Comparison of ENCODE assay signal across 8 cellular contexts in genomic region chr4:52051615-52052474, GRCh38. TPM values are rescaled to one million over a fixed set of nuclear protein-coding genes. Genes with fewer than 3 reads are reported as not detected.
DNase-seq lines count a peak whose midpoint lies in the region; ATAC-seq and TF ChIP-seq lines count a peak whose summit lies in the region.

No MANE protein-coding gene starts in this region.

- H3F3A ChIP-seq in GM23248 (ENCODE audit: insufficient read depth), result no peaks in the 10 kb centered on the region

- H3K27ac Mint-ChIP-seq in activated CD4-positive, alpha-beta T cell treated with anti-CD3 and anti-CD28 coated beads for 36 hours, result no peak overlapping the region
- H3K27ac Mint-ChIP-seq in activated naive CD8-positive, alpha-beta T cell treated with anti-CD3 and anti-CD28 coated beads, Interleukin-2, amount 50 U/mL, for 24 hours, result no peak overlapping the region

- POLR2A ChIA-PET in activated CD4-positive, alpha-beta T cell treated with anti-CD3 and anti-CD28 coated beads for 36 hours (lab: Charles Lee), result no interaction called here

- H3K4me1 Mint-ChIP-seq in activated CD4-positive, alpha-beta T cell treated with anti-CD3 and anti-CD28 coated beads for 36 hours, result peaks cover 10% of the 10 kb centered on the region
- peaks cover 10% of the 10 kb centered on the region for H3K4me1 Mint-ChIP-seq in activated naive CD8-positive, alpha-beta T cell treated with anti-CD3 and anti-CD28 coated beads, Interleukin-2, amount 50 U/mL, for 24 hours

- H3K4me1 ChIP-seq in GM23248 (ENCODE audit: insufficient read depth) (peaks cover 10% of the 10 kb centered on the region; the same call in 1 of the 2 replicates), heart left ventricle (peaks cover 0 to 19% (median 7%) of the 10 kb centered on the region in 12 donors)

- TF ChIP-seq CTCF in heart left ventricle (IDR thresholded peaks at IDR 0.05), result no peak

- H2AFZ ChIP-seq in GM23248, result peak overlapping the region; percentile 88

- peak overlapping the region; percentile 75 for H3K4me3 ChIP-seq in GM23248
- peak overlapping the region; percentile 39 to 81 (median 64) for H3K4me3 ChIP-seq in heart left ventricle

- in situ Hi-C loops in GM23248 (cut with MboI), result no loop called here

- CTCF ChIA-PET in activated CD4-positive, alpha-beta T cell treated with anti-CD3 and anti-CD28 coated beads for 36 hours (lab: Charles Lee), result interaction anchor here (0.6 kb wide), 1 partner anchor 319 kb away, joined by 3 read pairs; no protein-coding TSS in a partner anchor

- H3K36me3 Mint-ChIP-seq in activated CD4-positive, alpha-beta T cell treated with anti-CD3 and anti-CD28 coated beads for 36 hours (ENCODE audit: low read depth), result no peaks in the 10 kb centered on the region
- no peaks in the 10 kb centered on the region for H3K36me3 Mint-ChIP-seq in activated naive CD8-positive, alpha-beta T cell treated with anti-CD3 and anti-CD28 coated beads, Interleukin-2, amount 50 U/mL, for 24 hours (ENCODE audit: low read depth)

- 8 to 10% methylated on average over 46 of the region's 46 CpGs for WGBS in GM23248 (ENCODE audit: low coverage in 1 of 2, low lambda C conversion rate in 2 of 2, missing lambda C conversion rate in 2 of 2), 2 experiments
- WGBS in heart left ventricle, 4 donors, result 6 to 8% (median 8%) methylated on average over 42 to 46 of the region's 46 CpGs

- peak; percentile 12 for ATAC-seq in activated CD4-positive, alpha-beta T cell treated with anti-CD3 and anti-CD28 coated beads for 36 hours
- no peak for ATAC-seq in activated naive CD8-positive, alpha-beta T cell treated with anti-CD3 and anti-CD28 coated beads, Interleukin-2, amount 50 U/mL, for 24 hours
- peak; percentile 85 to 97 (median 92) for ATAC-seq in heart left ventricle

- intact Hi-C loops in activated CD4-positive, alpha-beta T cell treated with anti-CD3 and anti-CD28 coated beads for 36 hours (cut with DNase I, micrococcal nuclease), result no loop called here
- intact Hi-C loops in heart left ventricle (cut with DNase I), result no loop called here

- H3K27ac ChIP-seq in GM23248 (peak overlapping the region; percentile 73), heart left ventricle (peak overlapping the region; percentile 8 to 80 (median 52))

- H3K4me3 Mint-ChIP-seq in activated CD4-positive, alpha-beta T cell treated with anti-CD3 and anti-CD28 coated beads for 36 hours, result peak overlapping the region; percentile 50
- peak overlapping the region; percentile 61 for H3K4me3 Mint-ChIP-seq in activated naive CD8-positive, alpha-beta T cell treated with anti-CD3 and anti-CD28 coated beads, Interleukin-2, amount 50 U/mL, for 24 hours

- H3K4me2 ChIP-seq in GM23248 (ENCODE audit: unreplicated experiment), result peak overlapping the region; percentile 82

- H3K27me3 Mint-ChIP-seq in activated CD4-positive, alpha-beta T cell treated with anti-CD3 and anti-CD28 coated beads for 36 hours, result peaks cover 60% of the 10 kb centered on the region
- H3K27me3 Mint-ChIP-seq in activated naive CD8-positive, alpha-beta T cell treated with anti-CD3 and anti-CD28 coated beads, Interleukin-2, amount 50 U/mL, for 24 hours, result peaks cover 60% of the 10 kb centered on the region

- H3K9me3 Mint-ChIP-seq in activated CD4-positive, alpha-beta T cell treated with anti-CD3 and anti-CD28 coated beads for 36 hours (ENCODE audit: low read depth), result no peaks in the 10 kb centered on the region
- no peaks in the 10 kb centered on the region for H3K9me3 Mint-ChIP-seq in activated naive CD8-positive, alpha-beta T cell treated with anti-CD3 and anti-CD28 coated beads, Interleukin-2, amount 50 U/mL, for 24 hours

- peaks cover 16% of the 10 kb centered on the region; the same call in 1 of the 2 replicates for H3K79me2 ChIP-seq in GM23248 (ENCODE audit: insufficient read depth)

- no peaks in the 10 kb centered on the region for H3K9me2 ChIP-seq in GM23248 (ENCODE audit: insufficient read depth)

- H4K20me1 ChIP-seq in GM23248 (ENCODE audit: insufficient read depth), result no peaks in the 10 kb centered on the region

- TF ChIP-seq POLR2A in heart left ventricle (IDR thresholded peaks at IDR 0.05), result no peak

- H3K36me3 ChIP-seq in GM23248 (ENCODE audit: low read depth) (no peaks in the 10 kb centered on the region), heart left ventricle (no peaks in the 10 kb centered on the region)

- peak overlapping the region; percentile 81 for H3K9ac ChIP-seq in GM23248

- no peaks in the 10 kb centered on the region for H3K9me3 ChIP-seq in GM23248 (ENCODE audit: low read depth)
- no peaks in the 10 kb centered on the region for H3K9me3 ChIP-seq in heart left ventricle

- H3K27me3 ChIP-seq in GM23248 (replicated peaks; ENCODE audit: insufficient read depth) (no peaks in the 10 kb centered on the region), heart left ventricle (peaks cover 0 to 57% (median 0%) of the 10 kb centered on the region in 9 donors)

- DNase-seq in activated CD4-positive, alpha-beta T cell treated with anti-CD3 and anti-CD28 coated beads for 36 hours, result peak; percentile 23
- DNase-seq in activated CD4-positive, alpha-beta T cell treated with anti-CD3 and anti-CD28 coated beads, Interleukin-2, amount 50 U/mL, for 1 hour, result no peak
- DNase-seq in GM23248, result peak; percentile 95
- DNase-seq in NCI-H128 (lab: John Stamatoyannopoulos, UW; ENCODE audit: unreplicated experiment), result peak; percentile 17
- peak; percentile 6 for DNase-seq in activated naive CD8-positive, alpha-beta T cell treated with anti-CD3 and anti-CD28 coated beads, Interleukin-2, amount 50 U/mL, for 24 hours
- peak; percentile 68 to 86 (median 79) for DNase-seq in heart left ventricle
- DNase-seq in pons (ENCODE audit: low spot score), result peak; percentile 28
- DNase-seq in middle frontal gyrus (ENCODE audit: extremely low spot score, low spot score), result no peak

RNA-seq across cellular contexts. Expression of gene SPATA18, which starts 0.7 kb away (rescaled TPM):
- under 1 TPM; 0.27 to 0.39 TPM for total RNA-seq in activated CD4-positive, alpha-beta T cell treated with anti-CD3 and anti-CD28 coated beads for 36 hours
- total RNA-seq in GM23248 (2014; rRNA removed; shearing (Covaris generic)), result 14.3 and 22.9 TPM in 2 replicates
- polyA plus RNA-seq in GM23248 (2016; fragmentation: Nextera tagmentation; extraction: Ambion mirVana) (12.5 and 13.7 TPM in 2 replicates), heart left ventricle (under 1 TPM; 0.23 to 0.43 TPM)
- 1 to 10 TPM in 8 of 9 donors, under 1 TPM in 1; 0.74 to 5.7 (median 2.0) TPM for total RNA-seq in heart left ventricle

RNA-seq across cellular contexts. Expression of gene SGCB, which starts 13.7 kb away (rescaled TPM):
- total RNA-seq in activated CD4-positive, alpha-beta T cell treated with anti-CD3 and anti-CD28 coated beads for 36 hours, result 10 to 100 TPM; 12.0 to 14.1 TPM
- 50.2 and 50.4 TPM in 2 replicates for total RNA-seq in GM23248 (2014; rRNA removed; shearing (Covaris generic))
- polyA plus RNA-seq in GM23248 (2016; fragmentation: Nextera tagmentation; extraction: Ambion mirVana) (108 and 112 TPM in 2 replicates), heart left ventricle (10 to 100 TPM; 17.4 to 28.3 TPM)
- total RNA-seq in heart left ventricle, result 100 to 1,000 TPM in 1 of 9 donors, 10 to 100 TPM in 8; 50.3 to 111 (median 73.8) TPM

RNA-seq across cellular contexts. Expression of gene LRRC66, which starts 31.7 kb away (rescaled TPM):
- under 1 TPM; 0.14 to 0.16 TPM for total RNA-seq in activated CD4-positive, alpha-beta T cell treated with anti-CD3 and anti-CD28 coated beads for 36 hours
- 0.32 and 0.51 TPM in 2 replicates for total RNA-seq in GM23248 (2014; rRNA removed; shearing (Covaris generic))
- polyA plus RNA-seq in GM23248 (2016; fragmentation: Nextera tagmentation; extraction: Ambion mirVana) (0.13 and 0.16 TPM in 2 replicates), heart left ventricle (under 1 TPM; 0.11 to 0.19 TPM)
- total RNA-seq in heart left ventricle, result under 1 TPM; 0.12 to 0.56 (median 0.27) TPM

Comparison
In these comparisons a context has a peak if more than half of its experiments do, and no peak if none do; other contexts are left out.
1. DNase-seq: peak in activated CD4-positive, alpha-beta T cell treated with anti-CD3 and anti-CD28 coated beads for 36 hours (single experiment), GM23248 (single experiment), NCI-H128 (single experiment), activated naive CD8-positive, alpha-beta T cell treated with anti-CD3 and anti-CD28 coated beads, Interleukin-2, amount 50 U/mL, for 24 hours (single experiment), heart left ventricle (5 of 5) and pons (single experiment); none in activated CD4-positive, alpha-beta T cell treated with anti-CD3 and anti-CD28 coated beads, Interleukin-2, amount 50 U/mL, for 1 hour (single experiment) and middle frontal gyrus (single experiment).